Comparison of ENCODE assay signal across 22 cellular contexts in the genomic region with DNA sequence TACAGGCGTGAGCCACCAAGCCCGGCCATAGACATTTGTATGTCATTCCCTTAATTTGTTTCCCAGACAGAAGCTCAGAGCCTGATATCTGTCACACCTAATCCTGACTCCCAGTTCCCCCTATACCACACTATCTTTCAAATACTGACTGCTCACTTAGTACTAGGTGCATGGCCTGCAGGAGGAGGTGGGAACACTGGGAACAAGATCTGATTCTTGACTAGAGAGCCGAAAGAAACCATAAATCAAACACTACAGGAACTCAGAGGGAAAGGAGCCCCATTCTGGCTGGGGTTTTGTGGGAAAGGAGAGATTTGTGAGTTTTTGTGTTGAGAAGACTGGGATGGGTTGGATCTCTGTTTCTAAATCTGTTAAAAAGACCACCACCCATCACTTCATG. TPM values are rescaled to one million over a fixed set of nuclear protein-coding genes. Genes with fewer than 3 reads are reported as not detected.
DNase-seq lines count a peak whose midpoint lies in the region; ATAC-seq and TF ChIP-seq lines count a peak whose summit lies in the region.
"Had no signal": no experiment of that assay in that cellular context is flagged by ENCODE, and none has a peak within 500 bp of the region (broad histone marks: within the 10 kb centered on the region; RNA-seq: fewer than 3 reads in every experiment).

No MANE protein-coding gene starts in this region.

- H3K4me3 Mint-ChIP-seq in HFFc6 (no peak overlapping the region), immature natural killer cell (no peak overlapping the region)
- H3K4me3 Mint-ChIP-seq: activated CD4-positive, alpha-beta T cell treated with anti-CD3 and anti-CD28 coated beads, Interleukin-2, amount 10 ng/mL, durations not matched to agents 24 days and 14 days had no signal

- H3K9ac ChIP-seq in BLaER1: peak overlapping the region; percentile 88; the same call in 1 of the 2 replicates

- TF ChIP-seq POLR2A in spleen (IDR thresholded peaks at IDR 0.05): no peak

- peak overlapping the region; percentile 95 for H3K4me2 ChIP-seq in BLaER1

- no peak for ATAC-seq in HG03565 (IDR thresholded peaks at IDR 0.05; ENCODE audit: unreplicated experiment)
- ATAC-seq in HG02588 (IDR thresholded peaks at IDR 0.05; ENCODE audit: unreplicated experiment): no peak

- H4K20me1 ChIP-seq in BLaER1: peaks cover 21% of the 10 kb centered on the region

- peaks cover 85% of the 10 kb centered on the region for H3K4me1 ChIP-seq in BLaER1
- H3K4me1 ChIP-seq in spleen: peaks cover 50 to 87% (median 67%) of the 10 kb centered on the region in 6 donors

- H3K36me3 Mint-ChIP-seq in HFFc6 (ENCODE audit: low read depth) (peaks cover 28% of the 10 kb centered on the region), immature natural killer cell (peaks cover 13 to 47% (median 22%) of the 10 kb centered on the region in 3 donors)

- peaks cover 40% of the 10 kb centered on the region for H3K4me1 Mint-ChIP-seq in HFFc6 (ENCODE audit: low read depth)
- H3K4me1 Mint-ChIP-seq in immature natural killer cell: peaks cover 47 to 50% of the 10 kb centered on the region in 2 donors

- WGBS in spleen, 5 donors: 85 to 90% (median 88%) methylated on average over 3 of the region's 3 CpGs

- H3K27ac ChIP-seq in BLaER1 (peak overlapping the region; percentile 96), spleen (peak overlapping the region in 5 of 8 donors; percentile 78 to 99 (median 85))
- H3K27ac ChIP-seq: SK-N-MC, WERI-Rb-1 had no signal

- no peaks in the 10 kb centered on the region for H3K9me3 Mint-ChIP-seq in HFFc6
- H3K9me3 Mint-ChIP-seq in immature natural killer cell: no peaks in the 10 kb centered on the region
- H3K9me3 Mint-ChIP-seq: activated CD4-positive, alpha-beta T cell treated with anti-CD3 and anti-CD28 coated beads, Interleukin-2, amount 10 ng/mL, durations not matched to agents 24 days and 14 days had no signal

- H3K27me3 ChIP-seq in BLaER1: no peaks in the 10 kb centered on the region
- H3K27me3 ChIP-seq in spleen (replicated peaks in 1 of 7): no peaks in the 10 kb centered on the region
- H3K27me3 ChIP-seq: dorsolateral prefrontal cortex had no signal

- H3K4me3 ChIP-seq in BLaER1 (no peak overlapping the region), spleen (no peak overlapping the region)
- H3K4me3 ChIP-seq: dorsolateral prefrontal cortex, SK-N-MC had no signal

- H3K27me3 Mint-ChIP-seq in HFFc6 (ENCODE audit: insufficient read depth) (peaks cover 2% of the 10 kb centered on the region), immature natural killer cell (ENCODE audit: low read depth in 3 of 3) (peaks cover 3 to 10% (median 5%) of the 10 kb centered on the region in 3 donors)
- H3K27me3 Mint-ChIP-seq: activated CD4-positive, alpha-beta T cell treated with anti-CD3 and anti-CD28 coated beads, Interleukin-2, amount 10 ng/mL, durations not matched to agents 24 days and 14 days had no signal

- TF ChIP-seq CTCF in HFFc6 (IDR thresholded peaks at IDR 0.05) (no peak), spleen (IDR thresholded peaks at IDR 0.05 in 8 of 11, conservative IDR thresholded peaks at IDR 0.05 in 3 of 11) (no peak)

- intact Hi-C loops in spleen (cut with DNase I; ENCODE audit: low total_unique reads): loop anchor here (5.0 kb wide), 1 partner anchor 97 kb away; a partner anchor contains a TSS

- H3K36me3 ChIP-seq in BLaER1 (peaks cover 47% of the 10 kb centered on the region), spleen (peaks cover 0 to 87% (median 67%) of the 10 kb centered on the region in 6 donors)

- H3K27ac Mint-ChIP-seq in HFFc6: peak overlapping the region; percentile 59; the same call in 1 of the 2 replicates
- H3K27ac Mint-ChIP-seq in immature natural killer cell: peak overlapping the region in 4 of 6 donors; percentile 49 to 65 (median 60)
- H3K27ac Mint-ChIP-seq: activated CD4-positive, alpha-beta T cell treated with anti-CD3 and anti-CD28 coated beads, Interleukin-2, amount 10 ng/mL, durations not matched to agents 24 days and 14 days had no signal

- no peaks in the 10 kb centered on the region for H3K9me3 ChIP-seq in BLaER1
- no peaks in the 10 kb centered on the region for H3K9me3 ChIP-seq in spleen

- no peak for DNase-seq in HFFc6
- DNase-seq in immature natural killer cell: no peak
- DNase-seq in spleen: no peak
- DNase-seq in central memory CD4-positive, alpha-beta T cell: no peak
- DNase-seq: activated CD4-positive, alpha-beta T cell treated with anti-CD3 and anti-CD28 coated beads, Interleukin-2, amount 10 ng/mL, durations not matched to agents 24 days and 14 days; activated CD8-positive, alpha-beta memory T cell treated with anti-CD3 and anti-CD28 coated beads, Interleukin-2, amount 50 U/mL, for 4 hours; aorta; DMS153; dorsolateral prefrontal cortex; head of caudate nucleus; KBM-7; kidney glomerular epithelial cell; NCI-H1436; NCI-H82; RPMI8226; stimulated activated CD4-positive, alpha-beta T cell treated with anti-CD3 and anti-CD28 coated beads, Interleukin-2, amount 100 ng/mL, for 48 hours; stimulated activated naive CD4-positive, alpha-beta T cell; WERI-Rb-1 had no signal

RNA-seq across cellular contexts. Expression of a gene that starts 4.9 kb away (rescaled TPM):
- 10 to 100 TPM; 25.4 to 29.2 (median 28.0) TPM for total RNA-seq in HFFc6 (2021; fragmentation: NEBNext Ultra II Directional; extraction: Animal tissue kit (Norgen Biotek cat#: 25700))
- 10 to 100 TPM; 12.5 to 28.0 (median 25.6) TPM for polyA plus RNA-seq in immature natural killer cell
- total RNA-seq in spleen: 10 to 100 TPM; 65.5 to 90.6 (median 72.2) TPM
- 10 to 100 TPM; 10.9 to 35.2 (median 14.0) TPM for polyA plus RNA-seq in spleen

RNA-seq across cellular contexts. Expression of a gene that starts 5.2 kb away (rescaled TPM):
- total RNA-seq in HFFc6 (2021; fragmentation: NEBNext Ultra II Directional; extraction: Animal tissue kit (Norgen Biotek cat#: 25700)): 1 to 10 TPM; 3.3 to 5.0 (median 3.9) TPM
- polyA plus RNA-seq in immature natural killer cell: not detected
- total RNA-seq in spleen: 10 to 100 TPM in 4 of 7 donors, 1 to 10 TPM in 3; 4.3 to 21.7 (median 13.7) TPM
- polyA plus RNA-seq in spleen: 10 to 100 TPM in 1 of 3 donors, 1 to 10 TPM in 2; 5.8 to 13.8 (median 6.8) TPM

RNA-seq across cellular contexts. Expression of a gene that starts 7.9 kb away (rescaled TPM):
- 10 to 100 TPM; 29.6 to 35.7 (median 31.6) TPM for total RNA-seq in HFFc6 (2021; fragmentation: NEBNext Ultra II Directional; extraction: Animal tissue kit (Norgen Biotek cat#: 25700))
- polyA plus RNA-seq in immature natural killer cell (10 to 100 TPM; 62.2 to 91.2 (median 82.6) TPM), spleen (100 to 1,000 TPM in 2 of 3 donors, 10 to 100 TPM in 1; 94.6 to 146 (median 124) TPM)
- total RNA-seq in spleen: 10 to 100 TPM; 48.2 to 87.8 (median 63.7) TPM

RNA-seq across cellular contexts. Expression of a gene that starts 35.9 kb away (rescaled TPM):
- total RNA-seq in HFFc6 (2021; fragmentation: NEBNext Ultra II Directional; extraction: Animal tissue kit (Norgen Biotek cat#: 25700)): 1 to 10 TPM; 3.9 to 6.3 (median 4.1) TPM
- polyA plus RNA-seq in immature natural killer cell (under 1 TPM in 2 of 3 donors, not detected in 1; 0.18 TPM), spleen (1 to 10 TPM in 2 of 3 donors, under 1 TPM in 1; 0.87 to 2.7 (median 2.2) TPM)
- total RNA-seq in spleen: 10 to 100 TPM in 5 of 7 donors, 1 to 10 TPM in 2; 4.7 to 18.0 (median 12.0) TPM
- total RNA-seq: activated CD4-positive, alpha-beta T cell treated with anti-CD3 and anti-CD28 coated beads, Interleukin-2, amount 10 ng/mL, durations not matched to agents 24 days and 14 days had no signal
